8 cellular contexts compared by ENCODE assay signal in genomic region chr2:44087037-44087713, GRCh38.
DNase-seq lines count a peak whose midpoint lies in the region; ATAC-seq and TF ChIP-seq lines count a peak whose summit lies in the region.

No MANE protein-coding gene starts in this region.

- DNase-seq in AG09319 (ENCODE audit: extremely low read depth, low read depth), result peak; percentile 39
- DNase-seq in NCI-H526 treated with DMSO at 0.1 percent for 48 hours (lab: John Stamatoyannopoulos, UW), result peak; percentile 33
- DNase-seq in activated CD4-positive, alpha-beta T cell treated with anti-CD3 and anti-CD28 coated beads, Interleukin-2, amount 50 U/mL, for 4 hours, result peak; percentile 77 to 80
- DNase-seq in dermis blood vessel endothelial cell, result peak; percentile 84
- DNase-seq in stimulated activated CD4-positive, alpha-beta T cell treated with anti-CD3 and anti-CD28 coated beads, Interleukin-2, amount 100 ng/mL, for 4 hours (ENCODE audit: low read depth), result peak; percentile 72

- peak; percentile 92 to 95 for TF ChIP-seq RAD21 in liver (IDR thresholded peaks at IDR 0.05)

- H3K36me3 ChIP-seq in liver (ENCODE audit: control insufficient read depth in 4 of 4, insufficient read depth in 3 of 4, low read depth in 1 of 4, low read length in 3 of 4), result no peaks in the 10 kb centered on the region

- 8% methylated on average over 29 of the region's 29 CpGs for WGBS in liver

- H3K9ac ChIP-seq in liver (ENCODE audit: low read depth in 1 of 2, low read length in 2 of 2), result peak overlapping the region; percentile 44 to 64

- no peaks in the 10 kb centered on the region for H3K9me3 ChIP-seq in liver (ENCODE audit: control insufficient read depth in 4 of 4, low read length in 3 of 4)

- ATAC-seq in GM19023 (IDR thresholded peaks at IDR 0.05; ENCODE audit: unreplicated experiment), result peak; percentile 77
- peak; percentile 41 for ATAC-seq in HG03469 (IDR thresholded peaks at IDR 0.05; ENCODE audit: unreplicated experiment)

- no peaks in the 10 kb centered on the region for H3K27me3 ChIP-seq in liver (ENCODE audit: control insufficient read depth in 4 of 4, insufficient read depth in 4 of 4, low read length in 3 of 4)

- TF ChIP-seq CTCF in AG09319 (IDR thresholded peaks at IDR 0.05; ENCODE audit: low read depth, low read length), result peak; percentile 96
- TF ChIP-seq CTCF in liver (IDR thresholded peaks at IDR 0.05; ENCODE audit: low read depth, low read length, missing input control), result peak; percentile 93

- peaks cover 7 to 25% (median 13%) of the 10 kb centered on the region in 4 donors for H3K4me1 ChIP-seq in liver (ENCODE audit: control insufficient read depth in 4 of 4, insufficient read depth in 4 of 4, low read length in 3 of 4)

- peak overlapping the region; percentile 14 to 27 (median 25) for H3K4me3 ChIP-seq in liver (ENCODE audit: low read depth in 1 of 3, low read length in 3 of 3)

- H3K27ac ChIP-seq in liver (ENCODE audit: low read depth in 1 of 2, low read length in 2 of 2), result peak overlapping the region; percentile 74 to 80

TF ChIP-seq in liver, 16 proteins besides CTCF, POLR2A, EP300 and RAD21:
- peak; percentile 69 to 79 for TF ChIP-seq RXRA (IDR thresholded peaks at IDR 0.05)
- peak; percentile 44 for TF ChIP-seq TAF1 (conservative IDR thresholded peaks at IDR 0.05)
- peak; percentile 66 for TF ChIP-seq SP1 (IDR thresholded peaks at IDR 0.05)
- peak; percentile 86 for TF ChIP-seq YY1 (IDR thresholded peaks at IDR 0.05)
- TF ChIP-seq JUND (IDR thresholded peaks at IDR 0.05), result peak; percentile 98
- TF ChIP-seq HNF4A (conservative IDR thresholded peaks at IDR 0.05), result no peak
- TF ChIP-seq EGR1 (IDR thresholded peaks at IDR 0.05; ENCODE audit: low read depth in 2 of 2), result no peak
- TF ChIP-seq ZBTB33 (IDR thresholded peaks at IDR 0.05), result no peak
- TF ChIP-seq NR2F2 (IDR thresholded peaks at IDR 0.05), result peak; percentile 54
- TF ChIP-seq REST (IDR thresholded peaks at IDR 0.05), result no peak
- TF ChIP-seq GABPA (IDR thresholded peaks at IDR 0.05 in 1 of 2, conservative IDR thresholded peaks at IDR 0.05 in 1 of 2), result no peak
- peak; percentile 48 for TF ChIP-seq HNF4G (IDR thresholded peaks at IDR 0.05)
- peak; percentile 95 for TF ChIP-seq FOXA2 (IDR thresholded peaks at IDR 0.05)
- TF ChIP-seq ATF3 (IDR thresholded peaks at IDR 0.05), result peak; percentile 85
- TF ChIP-seq FOXA1 (IDR thresholded peaks at IDR 0.05), result peak; percentile 96
- TF ChIP-seq, protein P1, sequence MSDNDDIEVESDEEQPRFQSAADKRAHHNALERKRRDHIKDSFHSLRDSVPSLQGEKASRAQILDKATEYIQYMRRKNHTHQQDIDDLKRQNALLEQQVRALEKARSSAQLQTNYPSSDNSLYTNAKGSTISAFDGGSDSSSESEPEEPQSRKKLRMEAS (IDR thresholded peaks at IDR 0.05), result peak; percentile 39
TF ChIP-seq in liver: peak in this region for 11.

Comparison
In these comparisons a context has a peak if more than half of its experiments do, and no peak if none do; other contexts are left out.
1. Peak in every context shown above with its lines: DNase-seq, ATAC-seq, H3K4me3 ChIP-seq and H3K27ac ChIP-seq.
2. DNase-seq: peak in every context shown above with its lines; median percentile 84 in dermis blood vessel endothelial cell; 78 in activated CD4-positive, alpha-beta T cell treated with anti-CD3 and anti-CD28 coated beads, Interleukin-2, amount 50 U/mL, for 4 hours; 72 in stimulated activated CD4-positive, alpha-beta T cell treated with anti-CD3 and anti-CD28 coated beads, Interleukin-2, amount 100 ng/mL, for 4 hours; 39 in AG09319; 33 in NCI-H526 treated with DMSO at 0.1 percent for 48 hours.